In genomic region chr9:2016411-2017208, GRCh38 we compare ENCODE assay signal across 8 cellular contexts. TPM values are rescaled to one million over a fixed set of nuclear protein-coding genes. Genes with fewer than 3 reads are reported as not detected.
DNase-seq lines count a peak whose midpoint lies in the region; ATAC-seq and TF ChIP-seq lines count a peak whose summit lies in the region.

No MANE protein-coding gene starts in this region.

- intact Hi-C loops in CD4-positive, alpha-beta T cell (cut with DNase I, micrococcal nuclease), result loop anchor here (5.0 to 10.0 kb wide), 3 partner anchors 51 to 1508 kb away; partner anchors contain the start of genes PUM3 (in 1 of the 2) and RFX3 (in 1 of the 2)
- intact Hi-C loops in HCT116 (cut with micrococcal nuclease) (loop anchor here (10.0 kb wide), 2 partner anchors 228 to 828 kb away; partner anchors contain the start of gene PUM3), OCI-LY7 (cut with micrococcal nuclease; ENCODE audit: unreplicated experiment) (loop anchor here (1.0 to 5.0 kb wide), 4 partner anchors 38 to 226 kb away; no protein-coding TSS in a partner anchor)

- H3K4me2 ChIP-seq in HCT116 (ENCODE audit: low read length) (peak overlapping the region; percentile 93), OCI-LY7 (ENCODE audit: low read length) (peak overlapping the region; percentile 93), fibroblast of lung (ENCODE audit: extremely low read depth, insufficient read depth, low read length) (peak overlapping the region; percentile 92)

- H3K27me3 Mint-ChIP-seq in CD4-positive, alpha-beta T cell, result peaks cover 9% of the 10 kb centered on the region
- H3K27me3 Mint-ChIP-seq in naive B cell, result peaks cover 3 to 9% (median 7%) of the 10 kb centered on the region in 3 donors

- no peaks in the 10 kb centered on the region for H3K27me3 ChIP-seq in CD4-positive, alpha-beta T cell (ENCODE audit: control insufficient read depth, insufficient read depth, low read length)
- peaks cover 23% of the 10 kb centered on the region for H3K27me3 ChIP-seq in HCT116 (ENCODE audit: insufficient read depth, low read length)
- H3K27me3 ChIP-seq in fibroblast of lung (ENCODE audit: control insufficient read depth, insufficient read depth, low read length), result no peaks in the 10 kb centered on the region

- H3K9me3 ChIP-seq in CD4-positive, alpha-beta T cell (ENCODE audit: control insufficient read depth, low read length), result no peaks in the 10 kb centered on the region
- H3K9me3 ChIP-seq in HCT116 (ENCODE audit: control insufficient read depth in 1 of 2, insufficient read depth in 1 of 2, low read depth in 1 of 2, low read length in 2 of 2), result no peaks in the 10 kb centered on the region
- H3K9me3 ChIP-seq in OCI-LY7 (ENCODE audit: low read length), result no peaks in the 10 kb centered on the region
- no peaks in the 10 kb centered on the region for H3K9me3 ChIP-seq in fibroblast of lung (ENCODE audit: control insufficient read depth, insufficient read depth, low read depth, low read length)

- peak overlapping the region; percentile 62 to 66 for H3K4me3 ChIP-seq in HCT116 (replicated peaks in 1 of 2; ENCODE audit: low read depth in 1 of 2, low read length in 2 of 2)
- H3K4me3 ChIP-seq in OCI-LY7 (ENCODE audit: low read depth, low read length, poor library complexity, severe bottlenecking), result peak overlapping the region; percentile 91
- peak overlapping the region; percentile 81 to 94 (median 90) for H3K4me3 ChIP-seq in fibroblast of lung (replicated peaks in 1 of 4; ENCODE audit: control extremely low read depth in 1 of 4, insufficient read depth in 1 of 4, low read depth in 3 of 4, low read length in 4 of 4)

- no peaks in the 10 kb centered on the region for H3K9me2 ChIP-seq in HCT116 (ENCODE audit: insufficient read depth)
- H3K9me2 ChIP-seq in OCI-LY7 (ENCODE audit: insufficient read depth, low read length), result no peaks in the 10 kb centered on the region

- peaks cover 43% of the 10 kb centered on the region for H3K36me3 Mint-ChIP-seq in CD4-positive, alpha-beta T cell (ENCODE audit: low read depth)
- H3K36me3 Mint-ChIP-seq in naive B cell, result peaks cover 0 to 8% of the 10 kb centered on the region in 2 donors
- peaks cover 47% of the 10 kb centered on the region for H3K36me3 Mint-ChIP-seq in stimulated activated effector memory CD8-positive, alpha-beta T cell treated with anti-CD3 and anti-CD28 coated beads, Interleukin-12 subunit alpha, Interleukin-12 subunit beta, amount 100 ng/mL, for 72 hours

- no TSS peak for BruUV-seq in HCT116 (replicated peaks; lab: Mats Ljungman, UMichigan)
- no TSS peak for BruUV-seq in OCI-LY7 (replicated peaks; lab: Mats Ljungman, UMichigan)

- H2AFZ ChIP-seq in HCT116 (ENCODE audit: low read depth, low read length, poor library complexity, severe bottlenecking), result peak overlapping the region; percentile 99
- peak overlapping the region; percentile 78 for H2AFZ ChIP-seq in OCI-LY7 (ENCODE audit: low read length)
- H2AFZ ChIP-seq in fibroblast of lung (ENCODE audit: low read length), result peak overlapping the region; percentile 96

- POLR2A ChIA-PET in CD4-positive, alpha-beta T cell (lab: Charles Lee), result interaction anchor here (1.2 to 5.4 kb wide), 11 partner anchors 10 to 828 kb away, joined by 3 to 113 read pairs (median 5); partner anchors contain the start of gene PUM3
- POLR2A ChIA-PET in HCT116 (lab: Charles Lee), result no interaction called here
- POLR2A ChIA-PET in OCI-LY7 (lab: Charles Lee), result no interaction called here

- H3K79me2 ChIP-seq in HCT116 (ENCODE audit: insufficient read depth, low read length), result no peaks in the 10 kb centered on the region
- peaks cover 40% of the 10 kb centered on the region; the same call in 1 of the 2 replicates for H3K79me2 ChIP-seq in OCI-LY7 (ENCODE audit: insufficient read depth, low read depth, low read length)
- peaks cover 28% of the 10 kb centered on the region for H3K79me2 ChIP-seq in fibroblast of lung (ENCODE audit: control insufficient read depth, insufficient read depth, low read length)

- H3K27ac ChIP-seq in CD4-positive, alpha-beta T cell (ENCODE audit: low read depth, low read length), result peak overlapping the region; percentile 91
- H3K27ac ChIP-seq in HCT116 (ENCODE audit: low read depth, low read length), result peak overlapping the region; percentile 42; the same call in 1 of the 2 replicates
- peak overlapping the region; percentile 77 for H3K27ac ChIP-seq in OCI-LY7 (ENCODE audit: low read depth, low read length, poor library complexity, severe bottlenecking)
- peak overlapping the region; percentile 89 for H3K27ac ChIP-seq in fibroblast of lung (ENCODE audit: insufficient read depth, low read length)

- H3K4me1 ChIP-seq in HCT116 (ENCODE audit: control insufficient read depth in 1 of 2, insufficient read depth in 2 of 2, low read length in 2 of 2) (peaks cover 11 to 26% of the 10 kb centered on the region in 2 experiments; a peak in 3 of 4 replicates), OCI-LY7 (ENCODE audit: insufficient read depth, low read length, poor library complexity, severe bottlenecking) (peaks cover 20% of the 10 kb centered on the region), fibroblast of lung (ENCODE audit: control insufficient read depth, extremely low read depth, insufficient read depth, low read length) (peaks cover 11% of the 10 kb centered on the region)

- RAD21 ChIA-PET in HCT116 (lab: Charles Lee; ENCODE audit: low non-redundant PET in 1 of 2, low total read pairs in 2 of 2, uncharacterized antibody in 2 of 2, unreplicated experiment in 2 of 2), result no interaction called here

- H3K36me3 ChIP-seq in HCT116 (ENCODE audit: control insufficient read depth in 1 of 2, insufficient read depth in 2 of 2, low read length in 2 of 2) (no peaks in the 10 kb centered on the region), OCI-LY7 (ENCODE audit: insufficient read depth, low read length) (no peaks in the 10 kb centered on the region), fibroblast of lung (ENCODE audit: control insufficient read depth, insufficient read depth, low read length) (no peaks in the 10 kb centered on the region)

- peak overlapping the region; percentile 99 for H3K27ac Mint-ChIP-seq in CD4-positive, alpha-beta T cell
- peak overlapping the region; percentile 99 to 100 (median 99) for H3K27ac Mint-ChIP-seq in naive B cell
- peak overlapping the region; percentile 97 for H3K27ac Mint-ChIP-seq in stimulated activated effector memory CD8-positive, alpha-beta T cell treated with anti-CD3 and anti-CD28 coated beads, Interleukin-12 subunit alpha, Interleukin-12 subunit beta, amount 100 ng/mL, for 72 hours

- peak overlapping the region; percentile 49 for H3K9ac ChIP-seq in HCT116 (ENCODE audit: low read length)
- peak overlapping the region; percentile 79 for H3K9ac ChIP-seq in fibroblast of lung (ENCODE audit: insufficient read depth, low read length)

- H4K20me1 ChIP-seq in HCT116 (ENCODE audit: insufficient read depth) (no peaks in the 10 kb centered on the region), OCI-LY7 (ENCODE audit: insufficient read depth, low read length) (peaks cover 22% of the 10 kb centered on the region), fibroblast of lung (ENCODE audit: control insufficient read depth, extremely low read depth, insufficient read depth, low read length) (no peaks in the 10 kb centered on the region)

- H3K9me3 Mint-ChIP-seq in CD4-positive, alpha-beta T cell, result no peaks in the 10 kb centered on the region
- H3K9me3 Mint-ChIP-seq in naive B cell, result peaks cover 0 to 1% (median 0%) of the 10 kb centered on the region in 7 donors
- no peaks in the 10 kb centered on the region for H3K9me3 Mint-ChIP-seq in stimulated activated effector memory CD8-positive, alpha-beta T cell treated with anti-CD3 and anti-CD28 coated beads, Interleukin-12 subunit alpha, Interleukin-12 subunit beta, amount 100 ng/mL, for 72 hours

- TF ChIP-seq POLR2A in HCT116 (IDR thresholded peaks at IDR 0.05; ENCODE audit: borderline replicate concordance, extremely low read depth, insufficient read depth, insufficient read length), result no peak

- TF ChIP-seq RAD21 in HCT116 (IDR thresholded peaks at IDR 0.05; ENCODE audit: low read depth), result no peak

- H3K4me1 Mint-ChIP-seq in CD4-positive, alpha-beta T cell (ENCODE audit: low read depth), result peaks cover 55% of the 10 kb centered on the region
- H3K4me1 Mint-ChIP-seq in naive B cell, result peaks cover 29 to 38% (median 32%) of the 10 kb centered on the region in 3 donors
- peaks cover 40% of the 10 kb centered on the region for H3K4me1 Mint-ChIP-seq in stimulated activated effector memory CD8-positive, alpha-beta T cell treated with anti-CD3 and anti-CD28 coated beads, Interleukin-12 subunit alpha, Interleukin-12 subunit beta, amount 100 ng/mL, for 72 hours

- ATAC-seq in CD4-positive, alpha-beta T cell (ENCODE audit: poor library complexity), result no peak
- ATAC-seq in HCT116 (peak; percentile 37), naive B cell (ENCODE audit: low read depth in 2 of 2) (peak; percentile 25 to 34), HG03439 (IDR thresholded peaks at IDR 0.05; ENCODE audit: unreplicated experiment) (no peak)
- peak; percentile 1 for ATAC-seq in stimulated activated effector memory CD8-positive, alpha-beta T cell treated with anti-CD3 and anti-CD28 coated beads, Interleukin-12 subunit alpha, Interleukin-12 subunit beta, amount 100 ng/mL, for 72 hours

- CTCF ChIA-PET in CD4-positive, alpha-beta T cell (lab: Charles Lee), result no interaction called here
- CTCF ChIA-PET in HCT116 (lab: Charles Lee) (no interaction called here), OCI-LY7 (lab: Charles Lee; ENCODE audit: unreplicated experiment) (no interaction called here)

- TF ChIP-seq CTCF in CD4-positive, alpha-beta T cell (IDR thresholded peaks at IDR 0.05), result no peak
- no peak for TF ChIP-seq CTCF in HCT116 (IDR thresholded peaks at IDR 0.05 in 2 of 3, conservative IDR thresholded peaks at IDR 0.05 in 1 of 3; ENCODE audit: borderline replicate concordance in 1 of 3, insufficient read depth in 1 of 3, low read depth in 2 of 3, low read length in 2 of 3)
- no peak for TF ChIP-seq CTCF in OCI-LY7 (conservative IDR thresholded peaks at IDR 0.05; ENCODE audit: low read length)
- TF ChIP-seq CTCF in fibroblast of lung (conservative IDR thresholded peaks at IDR 0.05 in 1 of 2, IDR thresholded peaks at IDR 0.05 in 1 of 2; ENCODE audit: low read depth in 1 of 2, low read length in 2 of 2), result no peak

- H3K4me3 Mint-ChIP-seq in CD4-positive, alpha-beta T cell, result peak overlapping the region; percentile 100
- peak overlapping the region; percentile 95 to 100 (median 100) for H3K4me3 Mint-ChIP-seq in naive B cell
- H3K4me3 Mint-ChIP-seq in stimulated activated effector memory CD8-positive, alpha-beta T cell treated with anti-CD3 and anti-CD28 coated beads, Interleukin-12 subunit alpha, Interleukin-12 subunit beta, amount 100 ng/mL, for 72 hours, result peak overlapping the region; percentile 99

- DNase-seq in CD4-positive, alpha-beta T cell, result peak; percentile 37 to 61 (median 52)
- DNase-seq in HCT116 (ENCODE audit: low read depth, low spot score) (no peak), OCI-LY7 (ENCODE audit: low spot score) (peak; percentile 73), activated T-helper 1 cell treated with Interleukin-2 at 50 U/mL for 16 hours (ENCODE audit: low read depth) (peak; percentile 50), fibroblast of lung (ENCODE audit: low read depth in 2 of 2) (peak; percentile 75 to 79), naive B cell (peak; percentile 76)
- peak; percentile 42 to 82 for DNase-seq in stimulated activated effector memory CD8-positive, alpha-beta T cell treated with anti-CD3 and anti-CD28 coated beads, Interleukin-12 subunit alpha, Interleukin-12 subunit beta, amount 100 ng/mL, for 72 hours (ENCODE audit: low spot score in 2 of 2)

RNA-seq across cellular contexts. Expression of gene SMARCA2, which starts 1.5 kb away (rescaled TPM):
- total RNA-seq in CD4-positive, alpha-beta T cell, result 100 to 1,000 TPM; 268 to 272 TPM
- 14.7 TPM for total RNA-seq in HCT116 (2021; ENCODE audit: unreplicated experiment)
- 4.1 and 5.4 TPM in 2 replicates for polyA plus RNA-seq in HCT116 (2012)
- 54.8 and 66.6 TPM in 2 replicates for total RNA-seq in OCI-LY7 (2014; rRNA removed; shearing (Covaris generic))
- total RNA-seq in OCI-LY7 (2022), result 80.6 and 92.0 TPM in 2 replicates
- 52.1 and 62.3 TPM in 2 replicates for total RNA-seq in fibroblast of lung
- polyA plus RNA-seq in fibroblast of lung, result 36.8 and 46.7 TPM in 2 replicates
- 33.7 and 38.7 TPM in 2 replicates for polyA plus RNA-seq in fibroblast of lung (2012)
- 112 and 151 TPM in 2 replicates for polyA minus RNA-seq in fibroblast of lung (ENCODE audit: low replicate concordance)
- polyA plus RNA-seq in naive B cell (ENCODE audit: low read depth in 6 of 6), result 10 to 100 TPM; 22.4 to 58.5 (median 39.8) TPM

Comparison
In these comparisons a context has a peak if more than half of its experiments do, and no peak if none do; other contexts are left out.
1. ATAC-seq: peak in HCT116 (single experiment), naive B cell (2 of 2) and stimulated activated effector memory CD8-positive, alpha-beta T cell treated with anti-CD3 and anti-CD28 coated beads, Interleukin-12 subunit alpha, Interleukin-12 subunit beta, amount 100 ng/mL, for 72 hours (single experiment); none in CD4-positive, alpha-beta T cell (single experiment) and HG03439 (single experiment).
2. Peak in every context shown above with its lines, with median percentiles within 50 percentile points of each other: H3K27ac ChIP-seq, H3K27ac Mint-ChIP-seq, H3K4me3 Mint-ChIP-seq, H2AFZ ChIP-seq, H3K4me2 ChIP-seq and H3K4me3 ChIP-seq.